In the genomic region with DNA sequence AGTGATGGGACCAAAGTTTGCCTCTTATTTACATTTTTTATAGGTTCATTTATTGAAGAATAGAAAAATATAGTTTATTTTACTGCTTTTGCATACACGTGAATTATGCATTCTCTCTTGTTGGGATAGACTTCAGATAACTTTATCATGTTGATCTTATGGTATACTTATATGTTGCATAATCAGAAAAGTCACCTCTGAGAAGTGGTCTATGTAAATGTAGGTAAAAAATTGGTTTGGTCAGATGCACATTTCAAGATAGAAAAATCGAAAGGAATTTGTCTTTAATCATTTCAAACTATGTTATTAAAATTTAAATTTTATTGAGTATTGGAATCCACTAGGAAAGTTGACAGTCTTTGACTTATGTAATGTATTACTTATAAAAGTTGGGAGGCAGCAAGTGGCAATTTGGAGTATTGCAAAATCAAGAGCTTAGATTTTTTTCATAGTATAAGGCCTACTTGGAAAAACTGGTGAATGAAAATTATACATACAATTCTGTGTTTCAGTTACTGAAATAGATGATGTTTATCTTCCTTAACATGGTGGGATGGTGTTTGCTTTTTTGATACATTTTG, we compare ENCODE assay signal across 8 cellular contexts. TPM values are rescaled to one million over a fixed set of nuclear protein-coding genes. Genes with fewer than 3 reads are reported as not detected.
DNase-seq lines count a peak whose midpoint lies in the region; ATAC-seq and TF ChIP-seq lines count a peak whose summit lies in the region.

No MANE protein-coding gene starts in this region.

- no peaks in the 10 kb centered on the region for H3K36me3 Mint-ChIP-seq in type B pancreatic cell

- H3K4me1 Mint-ChIP-seq in type B pancreatic cell (ENCODE audit: unreplicated experiment): peaks cover 37% of the 10 kb centered on the region

- H3K27ac ChIP-seq in heart left ventricle: no peak overlapping the region
- peak overlapping the region in 1 of 2 donors; percentile 99 for H3K27ac ChIP-seq in right atrium auricular region
- H3K27ac ChIP-seq in VCaP: peak overlapping the region; percentile 98; the same call in 1 of the 2 replicates
- no peak overlapping the region for H3K27ac ChIP-seq in iPS-18a (ENCODE audit: low read length)

- no peaks in the 10 kb centered on the region for H3K9me3 Mint-ChIP-seq in type B pancreatic cell

- 43 to 56% (median 52%) methylated on average over 2 of the region's 2 CpGs for WGBS in heart left ventricle, 4 donors

- ATAC-seq in heart left ventricle (no peak), HG02571 (IDR thresholded peaks at IDR 0.05; ENCODE audit: unreplicated experiment) (no peak), GM18867 (IDR thresholded peaks at IDR 0.05; ENCODE audit: unreplicated experiment) (no peak)

- no peaks in the 10 kb centered on the region for H3K27me3 Mint-ChIP-seq in type B pancreatic cell

- TF ChIP-seq CTCF in heart left ventricle (IDR thresholded peaks at IDR 0.05) (no peak), right atrium auricular region (IDR thresholded peaks at IDR 0.05) (no peak), VCaP (conservative IDR thresholded peaks at IDR 0.05) (no peak), type B pancreatic cell (conservative IDR thresholded peaks at IDR 0.05) (peak; percentile 32)

- H3K4me3 ChIP-seq in heart left ventricle: peak overlapping the region in 7 of 12 donors; percentile 76 to 97 (median 93)
- H3K4me3 ChIP-seq in right atrium auricular region: peak overlapping the region in 1 of 2 donors; percentile 97
- peak overlapping the region; percentile 96 for H3K4me3 ChIP-seq in iPS-18a (ENCODE audit: low read length)

- H3K27me3 ChIP-seq in heart left ventricle: no peaks in the 10 kb centered on the region
- H3K27me3 ChIP-seq in right atrium auricular region: no peaks in the 10 kb centered on the region
- peaks cover 21% of the 10 kb centered on the region for H3K27me3 ChIP-seq in iPS-18a (ENCODE audit: control insufficient read depth, insufficient read depth, low read length)

- H3K4me1 ChIP-seq in heart left ventricle: peaks cover 6 to 64% (median 48%) of the 10 kb centered on the region in 12 donors
- peaks cover 0 to 49% of the 10 kb centered on the region in 2 donors for H3K4me1 ChIP-seq in right atrium auricular region
- peaks cover 11% of the 10 kb centered on the region for H3K4me1 ChIP-seq in iPS-18a (ENCODE audit: control insufficient read depth, low read depth, low read length)

- DNase-seq in heart left ventricle (no peak), right atrium auricular region (ENCODE audit: low spot score) (no peak), type B pancreatic cell (ENCODE audit: extremely low spot score, unreplicated experiment) (no peak)
- no peak for DNase-seq in central memory CD4-positive, alpha-beta T cell

- peak overlapping the region; percentile 100 for H3K4me3 Mint-ChIP-seq in type B pancreatic cell

- no peak for TF ChIP-seq POLR2A in heart left ventricle (IDR thresholded peaks at IDR 0.05)

- no peaks in the 10 kb centered on the region for H3K9me3 ChIP-seq in heart left ventricle
- no peaks in the 10 kb centered on the region for H3K9me3 ChIP-seq in right atrium auricular region
- H3K9me3 ChIP-seq in iPS-18a (ENCODE audit: control insufficient read depth, low read depth, low read length): no peaks in the 10 kb centered on the region

- intact Hi-C loops in heart left ventricle (cut with DNase I): loop anchor here in 7 of 10 donors (5.0 to 10.0 kb wide), 5 partner anchors 39 to 66 kb away; a partner anchor contains a TSS

- peak overlapping the region; percentile 96 for H3K27ac Mint-ChIP-seq in type B pancreatic cell

- no peak overlapping the region for H3K9ac ChIP-seq in iPS-18a (ENCODE audit: low read length)

- peaks cover 0 to 10% (median 0%) of the 10 kb centered on the region in 9 donors for H3K36me3 ChIP-seq in heart left ventricle
- H3K36me3 ChIP-seq in right atrium auricular region: no peaks in the 10 kb centered on the region
- peaks cover 4% of the 10 kb centered on the region for H3K36me3 ChIP-seq in iPS-18a (ENCODE audit: control insufficient read depth, low read depth, low read length)

RNA-seq across cellular contexts. Expression of a gene that starts 2.4 kb away (rescaled TPM):
- 10 to 100 TPM; 27.3 to 53.5 (median 34.4) TPM for total RNA-seq in heart left ventricle
- 1 to 10 TPM; 5.3 to 8.5 TPM for polyA plus RNA-seq in heart left ventricle
- 10 to 100 TPM; 32.0 to 34.6 TPM for total RNA-seq in right atrium auricular region
- total RNA-seq in type B pancreatic cell (ENCODE audit: low replicate concordance): 46.7 and 50.6 TPM in 2 replicates
